8 cellular contexts compared by ENCODE assay signal in the genomic region with DNA sequence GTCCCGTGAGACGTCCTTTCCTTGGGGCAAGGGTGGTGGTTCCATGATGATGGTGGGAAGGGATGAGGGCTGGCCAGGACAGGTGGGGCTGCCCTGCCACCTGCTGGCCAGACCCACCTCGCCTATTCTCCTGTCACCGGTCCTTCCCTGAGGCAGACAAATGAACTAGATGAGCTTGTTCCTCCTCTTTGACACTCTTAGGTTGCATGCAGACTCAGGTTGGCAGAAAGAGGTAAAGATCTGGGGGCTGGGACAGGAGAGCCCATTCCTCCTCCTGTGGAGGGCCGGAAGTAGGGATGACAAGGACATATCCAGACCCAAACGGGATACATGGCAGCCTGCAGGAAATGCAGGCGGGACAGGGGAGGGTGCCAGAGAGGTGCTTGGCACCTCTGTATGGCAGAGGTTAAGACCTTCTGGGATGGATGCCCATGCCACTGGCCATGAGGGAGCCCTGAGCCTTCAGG. TPM values are rescaled to one million over a fixed set of nuclear protein-coding genes. Genes with fewer than 3 reads are reported as not detected.
A peak's percentile ranks its signal among the peaks of the same experiment; 100 is the strongest.
DNase-seq lines count a peak whose midpoint lies in the region; ATAC-seq and TF ChIP-seq lines count a peak whose summit lies in the region.

No MANE protein-coding gene starts in this region.

- no peak overlapping the region for H3K4ac ChIP-seq in H9 (ENCODE audit: low read depth, low read length)

- peak; percentile 86 for ATAC-seq in CD4-positive, alpha-beta T cell (ENCODE audit: poor library complexity)
- ATAC-seq in SK-N-SH treated with all-trans-retinoic acid at 6 μM for 48 hours: peak; percentile 92
- no peak for ATAC-seq in GM21528 (IDR thresholded peaks at IDR 0.05; ENCODE audit: low FRiP score, unreplicated experiment)

- H3K36me3 Mint-ChIP-seq in CD4-positive, alpha-beta T cell (ENCODE audit: low read depth): no peaks in the 10 kb centered on the region
- H3K36me3 Mint-ChIP-seq in H9 (ENCODE audit: insufficient read depth in 1 of 3, low read depth in 3 of 3) (peaks cover 0 to 2% (median 0%) of the 10 kb centered on the region in 3 experiments; a peak in 1 of 7 replicates), immature natural killer cell (no peaks in the 10 kb centered on the region)

- no peak overlapping the region for H3K27ac ChIP-seq in CD4-positive, alpha-beta T cell (ENCODE audit: low read depth, low read length)
- H3K27ac ChIP-seq in H9 (ENCODE audit: insufficient read length, low read depth, low read length) (no peak overlapping the region), ascending aorta (no peak overlapping the region)

- no peaks in the 10 kb centered on the region for H3K9me3 Mint-ChIP-seq in CD4-positive, alpha-beta T cell
- H3K9me3 Mint-ChIP-seq in H9: peaks cover 0 to 5% of the 10 kb centered on the region in 2 experiments; a peak in 2 of 5 replicates
- no peaks in the 10 kb centered on the region for H3K9me3 Mint-ChIP-seq in immature natural killer cell

- no peak overlapping the region for H3K23ac ChIP-seq in H9 (ENCODE audit: insufficient read length, low read depth, low read length)

- no peak overlapping the region for H3K14ac ChIP-seq in H9 (ENCODE audit: insufficient read depth, low read length)

- intact Hi-C loops in CD4-positive, alpha-beta T cell (cut with DNase I, micrococcal nuclease): loop anchor here (1.0 to 2.0 kb wide), 5 partner anchors 46 to 237 kb away; partner anchors contain the start of gene CIB2 (in 2 of the 2)
- intact Hi-C loops in ascending aorta (cut with DNase I): loop anchor here (1.0 kb wide), 3 partner anchors 64 to 236 kb away; partner anchors contain the start of gene CIB2

- no peaks in the 10 kb centered on the region for H3K23me2 ChIP-seq in H9 (ENCODE audit: insufficient read length, low read depth, low read length, poor library complexity, severe bottlenecking)

- no peak overlapping the region for H4K91ac ChIP-seq in H9 (ENCODE audit: insufficient read length, low read depth, low read length)

- H3K27me3 Mint-ChIP-seq in CD4-positive, alpha-beta T cell: no peaks in the 10 kb centered on the region
- H3K27me3 Mint-ChIP-seq in H9 (ENCODE audit: low read depth): no peaks in the 10 kb centered on the region; the same call in 1 of the 2 replicates
- H3K27me3 Mint-ChIP-seq in immature natural killer cell (ENCODE audit: low read depth in 3 of 3): peaks cover 2 to 9% (median 3%) of the 10 kb centered on the region in 3 donors

- no peaks in the 10 kb centered on the region for H3K4me1 ChIP-seq in H9 (ENCODE audit: insufficient read depth, low read length)
- H3K4me1 ChIP-seq in ascending aorta: no peaks in the 10 kb centered on the region

- no peak overlapping the region for H2AFZ ChIP-seq in H9 (ENCODE audit: low read length)

- POLR2A ChIA-PET in CD4-positive, alpha-beta T cell (lab: Charles Lee): interaction anchor here (1.2 to 2.0 kb wide), 2 partner anchors 64 to 65 kb away, joined by 4 read pairs; no protein-coding TSS in a partner anchor

- no CpG with 5 or more reads among the region's 7 CpGs for WGBS in H9 (ENCODE audit: extremely low coverage, insufficient read length, low lambda C conversion rate)

- H3K79me2 ChIP-seq in H9 (ENCODE audit: insufficient read depth, low read length): no peaks in the 10 kb centered on the region

- H2BK15ac ChIP-seq in H9 (ENCODE audit: low read depth, low read length): no peak overlapping the region

- no peaks in the 10 kb centered on the region for H3K36me3 ChIP-seq in ascending aorta

- H4K8ac ChIP-seq in H9 (replicated peaks; ENCODE audit: insufficient read length, low read depth, low read length): no peak overlapping the region

- H2BK120ac ChIP-seq in H9 (ENCODE audit: low read depth, low read length, poor library complexity, severe bottlenecking): no peak overlapping the region

- H3T11ph ChIP-seq in H9 (ENCODE audit: low read length): no peak overlapping the region

- H3K79me1 ChIP-seq in H9 (ENCODE audit: insufficient read depth, low read depth, low read length, poor library complexity, severe bottlenecking): no peaks in the 10 kb centered on the region

- no peak overlapping the region for H3K9ac ChIP-seq in H9 (ENCODE audit: extremely low read depth, insufficient read length, low read length)

- H2BK12ac ChIP-seq in H9 (ENCODE audit: insufficient read length, low read depth, low read length): no peak overlapping the region

- no peak overlapping the region for H3K4me2 ChIP-seq in H9 (ENCODE audit: insufficient read depth, insufficient read length, low read length)

- no peak overlapping the region for H2BK20ac ChIP-seq in H9 (ENCODE audit: low read depth, low read length, poor library complexity, severe bottlenecking)

- H3K9me3 ChIP-seq in CD4-positive, alpha-beta T cell (ENCODE audit: control insufficient read depth, low read length): no peaks in the 10 kb centered on the region
- no peaks in the 10 kb centered on the region for H3K9me3 ChIP-seq in H9 (ENCODE audit: control insufficient read depth, low read depth, low read length)
- H3K9me3 ChIP-seq in ascending aorta: peaks cover 0 to 6% of the 10 kb centered on the region in 2 donors

- no peak overlapping the region for H4K5ac ChIP-seq in H9 (ENCODE audit: insufficient read length, low read depth, low read length)

- H4K20me1 ChIP-seq in H9 (ENCODE audit: control insufficient read depth, insufficient read depth, insufficient read length): no peaks in the 10 kb centered on the region

- H3K27ac Mint-ChIP-seq in CD4-positive, alpha-beta T cell: no peak overlapping the region
- no peak overlapping the region for H3K27ac Mint-ChIP-seq in H9
- H3K27ac Mint-ChIP-seq in immature natural killer cell: no peak overlapping the region

- CTCF ChIA-PET in CD4-positive, alpha-beta T cell (lab: Charles Lee): interaction anchor here (0.6 to 4.2 kb wide), 14 partner anchors 9 to 87 kb away, joined by 3 to 57 read pairs (median 5); partner anchors contain the start of gene CIB2

- no peaks in the 10 kb centered on the region for H3K4me1 Mint-ChIP-seq in CD4-positive, alpha-beta T cell (ENCODE audit: low read depth)
- H3K4me1 Mint-ChIP-seq in H9 (peaks cover 0 to 2% of the 10 kb centered on the region in 2 experiments; a peak in 2 of 4 replicates), immature natural killer cell (no peaks in the 10 kb centered on the region)

- peak; percentile 81 for TF ChIP-seq CTCF in CD4-positive, alpha-beta T cell (IDR thresholded peaks at IDR 0.05)
- peak; percentile 87 for TF ChIP-seq CTCF in H9 (conservative IDR thresholded peaks at IDR 0.05)
- peak; percentile 60 to 69 (median 63) for TF ChIP-seq CTCF in ascending aorta (IDR thresholded peaks at IDR 0.05)

- H3K4me3 Mint-ChIP-seq in CD4-positive, alpha-beta T cell: no peak overlapping the region
- H3K4me3 Mint-ChIP-seq in H9 (no peak overlapping the region), immature natural killer cell (no peak overlapping the region)

- H3K27me3 ChIP-seq in CD4-positive, alpha-beta T cell (ENCODE audit: control insufficient read depth, insufficient read depth, low read length): no peaks in the 10 kb centered on the region
- H3K27me3 ChIP-seq in H9 (ENCODE audit: insufficient read depth, low read length) (no peaks in the 10 kb centered on the region), ascending aorta (no peaks in the 10 kb centered on the region)

- no peak overlapping the region for H3K18ac ChIP-seq in H9 (ENCODE audit: insufficient read length, low read depth, low read length)

- H2AK5ac ChIP-seq in H9 (ENCODE audit: insufficient read length, low read length): no peak overlapping the region

- peak; percentile 17 to 60 (median 33) for DNase-seq in CD4-positive, alpha-beta T cell
- DNase-seq in H9: peak; percentile 65
- DNase-seq in ascending aorta (ENCODE audit: low spot score in 2 of 2): peak in 1 of 2 donors; percentile 63
- DNase-seq in immature natural killer cell: peak; percentile 39 to 45 (median 43)
- DNase-seq in stimulated activated CD4-positive, alpha-beta T cell treated with anti-CD3 and anti-CD28 coated beads, Interleukin-4, amount 100 ng/mL, for 24 hours: peak; percentile 43
- no peak for DNase-seq in amniotic stem cell (lab: John Stamatoyannopoulos, UW)

- no peak overlapping the region for H2BK5ac ChIP-seq in H9 (ENCODE audit: insufficient read length, low read length)

- H3K4me3 ChIP-seq in ascending aorta: no peak overlapping the region

- H3K56ac ChIP-seq in H9 (ENCODE audit: insufficient read length, low read depth, low read length): no peak overlapping the region

TF ChIP-seq in SK-N-SH treated with all-trans-retinoic acid at 6 μM for 48 hours, 23 proteins besides CTCF, POLR2A, EP300 and RAD21 (continues in another document):
- no peak for TF ChIP-seq TCF4 (CRISPR knock-in tag; IDR thresholded peaks at IDR 0.05; ENCODE audit: borderline replicate concordance)
- no peak for TF ChIP-seq GLIS3 (CRISPR knock-in tag; IDR thresholded peaks at IDR 0.05)
- no peak for TF ChIP-seq PPARA (CRISPR knock-in tag; IDR thresholded peaks at IDR 0.05; ENCODE audit: borderline replicate concordance)
- TF ChIP-seq, protein P1, sequence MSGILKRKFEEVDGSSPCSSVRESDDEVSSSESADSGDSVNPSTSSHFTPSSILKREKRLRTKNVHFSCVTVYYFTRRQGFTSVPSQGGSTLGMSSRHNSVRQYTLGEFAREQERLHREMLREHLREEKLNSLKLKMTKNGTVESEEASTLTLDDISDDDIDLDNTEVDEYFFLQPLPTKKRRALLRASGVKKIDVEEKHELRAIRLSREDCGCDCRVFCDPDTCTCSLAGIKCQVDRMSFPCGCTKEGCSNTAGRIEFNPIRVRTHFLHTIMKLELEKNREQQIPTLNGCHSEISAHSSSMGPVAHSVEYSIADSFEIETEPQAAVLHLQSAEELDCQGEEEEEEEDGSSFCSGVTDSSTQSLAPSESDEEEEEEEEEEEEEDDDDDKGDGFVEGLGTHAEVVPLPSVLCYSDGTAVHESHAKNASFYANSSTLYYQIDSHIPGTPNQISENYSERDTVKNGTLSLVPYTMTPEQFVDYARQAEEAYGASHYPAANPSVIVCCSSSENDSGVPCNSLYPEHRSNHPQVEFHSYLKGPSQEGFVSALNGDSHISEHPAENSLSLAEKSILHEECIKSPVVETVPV (CRISPR knock-in tag; IDR thresholded peaks at IDR 0.05): no peak
- no peak for TF ChIP-seq ZFP3 (CRISPR knock-in tag; IDR thresholded peaks at IDR 0.05)
- TF ChIP-seq TOX (CRISPR knock-in tag; IDR thresholded peaks at IDR 0.05; ENCODE audit: borderline replicate concordance): no peak
- TF ChIP-seq ESRRG (CRISPR knock-in tag; IDR thresholded peaks at IDR 0.05): no peak
- no peak for TF ChIP-seq ISL1 (CRISPR knock-in tag; IDR thresholded peaks at IDR 0.05)

RNA-seq across cellular contexts. Expression of gene ACSBG1, which starts 38.6 kb away (rescaled TPM):
- under 1 TPM; 0.05 to 0.22 TPM for total RNA-seq in CD4-positive, alpha-beta T cell
- 2.2 and 3.2 TPM in 2 replicates for total RNA-seq in H9 (2021)
- total RNA-seq in ascending aorta: not detected
- polyA plus RNA-seq in immature natural killer cell: under 1 TPM in 1 of 3 donors, not detected in 2; 0.07 TPM

RNA-seq across cellular contexts. Expression of gene IDH3A, which starts 46.6 kb away (rescaled TPM):
- 10 to 100 TPM; 47.5 to 47.6 TPM for total RNA-seq in CD4-positive, alpha-beta T cell
- 38.9 and 40.2 TPM in 2 replicates for total RNA-seq in H9 (2021)
- 17.7 TPM for total RNA-seq in ascending aorta
- 10 to 100 TPM; 39.6 to 59.7 (median 41.4) TPM for polyA plus RNA-seq in immature natural killer cell
